24 cellular contexts compared by ENCODE assay signal in the genomic region with DNA sequence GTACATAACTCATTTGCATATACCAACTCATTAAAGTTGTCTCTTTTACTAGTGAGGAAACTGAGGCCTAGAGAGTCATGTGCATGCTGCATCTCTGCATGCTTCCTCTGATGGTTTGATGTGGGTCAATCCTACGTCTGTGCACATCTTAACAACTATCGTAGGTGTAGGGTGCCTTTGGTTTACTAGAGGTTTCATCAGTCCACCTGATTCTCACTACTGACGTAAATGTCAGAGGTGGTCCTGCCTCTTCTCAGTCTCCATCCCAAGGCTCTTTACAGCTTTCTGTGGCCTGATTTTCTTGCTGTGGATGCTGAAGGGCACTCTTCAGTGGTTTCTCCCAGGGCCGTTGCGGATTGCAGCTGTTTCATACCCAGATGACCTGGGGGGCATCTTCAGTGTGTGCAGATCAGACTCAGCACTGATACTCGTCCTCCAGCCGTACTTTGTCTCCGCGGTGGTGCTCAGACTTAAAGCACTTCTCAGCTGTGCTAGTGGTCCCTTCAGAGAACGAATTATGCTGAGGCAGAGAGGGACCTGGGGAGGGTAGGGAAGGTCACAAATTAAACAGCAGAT.
DNase-seq lines count a peak whose midpoint lies in the region; ATAC-seq, FAIRE-seq and TF ChIP-seq lines count a peak whose summit lies in the region.
"Had no signal": no experiment of that assay in that cellular context is flagged by ENCODE, and none has a peak within 500 bp of the region (broad histone marks: within the 10 kb centered on the region; RNA-seq: fewer than 3 reads in every experiment).

No MANE protein-coding gene starts in this region.

- H4K20me1 ChIP-seq in K562 (replicated peaks; ENCODE audit: control insufficient read depth, insufficient read depth, low read length) = peaks cover 3% of the 10 kb centered on the region; the same call in 1 of the 2 replicates
- H4K20me1 ChIP-seq in H1 (replicated peaks in 1 of 2; ENCODE audit: control insufficient read depth in 1 of 2, insufficient read depth in 2 of 2, low read length in 2 of 2) = no peaks in the 10 kb centered on the region
- H4K20me1 ChIP-seq: BLaER1 treated with 17β-estradiol and CSF1 and Interleukin-3, amounts not matched to agents 10 nM and 100 nM had no signal

- no TSS peak for BruUV-seq in Caco-2 (replicated peaks; lab: Mats Ljungman, UMichigan)
- BruUV-seq in K562 (replicated peaks; lab: Mats Ljungman, UMichigan) = TSS peak; percentile 97

- no peaks in the 10 kb centered on the region for H3K23me2 ChIP-seq in H1 (ENCODE audit: low read depth, low read length)

- H3K4me1 Mint-ChIP-seq in Caco-2 (ENCODE audit: low read depth, unreplicated experiment) = peaks cover 13% of the 10 kb centered on the region
- H3K4me1 Mint-ChIP-seq: B cell had no signal

- H3K9me1 ChIP-seq in K562 (ENCODE audit: control insufficient read depth, insufficient read depth, low read length) = no peaks in the 10 kb centered on the region

- no peaks in the 10 kb centered on the region for H3K27me3 Mint-ChIP-seq in Caco-2 (ENCODE audit: insufficient read depth, unreplicated experiment)
- H3K27me3 Mint-ChIP-seq: B cell; CD4-positive, alpha-beta T cell had no signal

- no peak overlapping the region for H3K18ac ChIP-seq in H1 (ENCODE audit: extremely low read depth, low read length)

- no peak overlapping the region for H3K56ac ChIP-seq in H1 (replicated peaks; ENCODE audit: insufficient read length, low read depth, low read length)

- in situ Hi-C loops in K562 (cut with MboI) = no loop called here

- H3K79me1 ChIP-seq in H1 (ENCODE audit: low read depth, low read length) = no peaks in the 10 kb centered on the region

- H2BK12ac ChIP-seq in H1 (ENCODE audit: low read depth, low read length) = no peak overlapping the region

- no peak overlapping the region for H3K27ac ChIP-seq in K562 (ENCODE audit: extremely low read depth, low read depth, low read length)
- no peak overlapping the region for H3K27ac ChIP-seq in H1 (ENCODE audit: low read depth, low read length)
- H3K27ac ChIP-seq: 22Rv1; A549; BLaER1 treated with 17β-estradiol and CSF1 and Interleukin-3, amounts not matched to agents 10 nM and 100 nM; C4-2B had no signal

- intact Hi-C loops in Caco-2 (cut with micrococcal nuclease; ENCODE audit: unreplicated experiment) = no loop called here
- intact Hi-C loops in K562 (cut with micrococcal nuclease) = no loop called here

- peaks cover 7% of the 10 kb centered on the region; the same call in 1 of the 2 replicates for H3K9me3 ChIP-seq in Caco-2
- no peaks in the 10 kb centered on the region; the same call in 1 of the 2 replicates for H3K9me3 ChIP-seq in K562 (replicated peaks; ENCODE audit: control insufficient read depth, insufficient read depth, low read depth, low read length)
- H3K9me3 ChIP-seq in H1 (ENCODE audit: insufficient read depth in 2 of 2, low read depth in 1 of 2, low read length in 1 of 2) = no peaks in the 10 kb centered on the region
- H3K9me3 ChIP-seq: A549 had no signal

- H2AFZ ChIP-seq in K562 (ENCODE audit: low read depth, low read length) = no peak overlapping the region
- H2AFZ ChIP-seq in H1 (ENCODE audit: low read length) = no peak overlapping the region

- 1% methylated on average over 10 of the region's 10 CpGs for WGBS in K562 (ENCODE audit: insufficient coverage, low coverage, missing lambda C conversion rate)
- 92% methylated on average over 10 of the region's 10 CpGs; no CpG with 5 or more reads in 1 of the 2 experiments for WGBS in H1 (ENCODE audit: extremely low coverage in 1 of 2, insufficient coverage in 1 of 2, insufficient read length in 1 of 2, insufficient replicate concordance in 2 of 2, low coverage in 1 of 2, low lambda C conversion rate in 2 of 2, missing lambda C conversion rate in 1 of 2), 2 experiments

- TF ChIP-seq RAD21 in K562 (CRISPR knock-in tag; conservative IDR thresholded peaks at IDR 0.05 in 1 of 2, IDR thresholded peaks at IDR 0.05 in 1 of 2) = no peak
- TF ChIP-seq RAD21 in H1 (IDR thresholded peaks at IDR 0.05 in 1 of 2, conservative IDR thresholded peaks at IDR 0.05 in 1 of 2; ENCODE audit: low read depth in 2 of 2, low read length in 2 of 2) = no peak

- H3K4me3 ChIP-seq in Caco-2 (ENCODE audit: low read depth, low read length) (no peak overlapping the region), K562 (no peak overlapping the region), H1 (ENCODE audit: extremely low read depth in 1 of 4, insufficient read depth in 2 of 4, low read depth in 3 of 4, low read length in 4 of 4) (no peak overlapping the region)
- H3K4me3 ChIP-seq: A549; BLaER1 treated with 17β-estradiol and CSF1 and Interleukin-3, amounts not matched to agents 10 nM and 100 nM; GM12878 had no signal

- H3K4me1 ChIP-seq in Caco-2 = peaks cover 15% of the 10 kb centered on the region
- no peaks in the 10 kb centered on the region for H3K4me1 ChIP-seq in K562 (replicated peaks in 1 of 2; ENCODE audit: control insufficient read depth in 2 of 2, insufficient read depth in 2 of 2, low read length in 2 of 2)
- H3K4me1 ChIP-seq in H1 (replicated peaks in 1 of 4; ENCODE audit: control insufficient read depth in 3 of 4, insufficient read depth in 4 of 4, low read length in 3 of 4) = no peaks in the 10 kb centered on the region
- H3K4me1 ChIP-seq: BLaER1 treated with 17β-estradiol and CSF1 and Interleukin-3, amounts not matched to agents 10 nM and 100 nM had no signal

- CTCF ChIA-PET in Caco-2 (lab: Charles Lee) (no interaction called here), K562 (lab: Yijun Ruan, JAX; ENCODE audit: low intra/inter-chr PET ratio) (no interaction called here), H1 (lab: Charles Lee; ENCODE audit: partially characterized antibody) (interaction anchor here (0.5 kb wide), 1 partner anchor 203 kb away, joined by 3 read pairs; no protein-coding TSS in a partner anchor)

- H3K27ac Mint-ChIP-seq in Caco-2 (ENCODE audit: unreplicated experiment) = peak overlapping the region; percentile 58
- H3K27ac Mint-ChIP-seq: B cell; CD4-positive, alpha-beta T cell; CD8-positive, alpha-beta T cell had no signal

- POLR2A ChIA-PET in Caco-2 (lab: Charles Lee) = no interaction called here
- POLR2A ChIA-PET in K562 (lab: Yijun Ruan, JAX) = no interaction called here
- POLR2A ChIA-PET in H1 (lab: Charles Lee; ENCODE audit: partially characterized antibody) = interaction anchor here (1.4 kb wide), 1 partner anchor 11 kb away, joined by 3 read pairs; no protein-coding TSS in a partner anchor

- H3K9ac ChIP-seq in K562 (ENCODE audit: insufficient read depth in 1 of 2, low read depth in 2 of 2, low read length in 2 of 2) (no peak overlapping the region), H1 (replicated peaks in 1 of 4; ENCODE audit: extremely low read depth in 1 of 4, low read depth in 3 of 4, low read length in 3 of 4) (no peak overlapping the region)
- H3K9ac ChIP-seq: BLaER1 treated with 17β-estradiol and CSF1 and Interleukin-3, amounts not matched to agents 10 nM and 100 nM had no signal

- TF ChIP-seq CTCF in Caco-2 (IDR thresholded peaks at IDR 0.05; ENCODE audit: insufficient read depth in 1 of 2, low read depth in 1 of 2, low read length in 1 of 2, severe bottlenecking in 1 of 2, unreplicated experiment in 1 of 2) (no peak), K562 (IDR thresholded peaks at IDR 0.05 in 2 of 3, conservative IDR thresholded peaks at IDR 0.05 in 1 of 3; ENCODE audit: insufficient read depth in 2 of 3, low read depth in 1 of 3, low read length in 3 of 3) (no peak), H1 (IDR thresholded peaks at IDR 0.05; ENCODE audit: control extremely low read depth in 1 of 3, insufficient read depth in 1 of 3, low read depth in 1 of 3, low read length in 3 of 3) (no peak)

- DNase-seq in Caco-2 = no peak
- DNase-seq in K562 (ENCODE audit: extremely low read depth in 1 of 4, low spot score in 3 of 4) = peak in 1 of 4 experiments; percentile 25
- no peak for DNase-seq in H1 (ENCODE audit: low read depth in 1 of 2, low spot score in 2 of 2)
- no peak for DNase-seq in stimulated activated naive CD4-positive, alpha-beta T cell treated with Interleukin-2 at 50 U/mL for 16 hours (lab: John Stamatoyannopoulos, UW)
- no peak for DNase-seq in urothelium cell line (ENCODE audit: low spot score)
- DNase-seq: AML-193; CD4-positive, alpha-beta T cell; CD8-positive, alpha-beta T cell; DMS 273 treated with DMSO at 0.1 percent for 48 hours; DMS153; DMS53; DMS79; DND-41; EL; GDM1 had no signal

- H4K5ac ChIP-seq in H1 (ENCODE audit: insufficient read length, low read depth, low read length) = no peak overlapping the region

- no peak overlapping the region for H3K14ac ChIP-seq in H1 (ENCODE audit: insufficient read length)

- H3K27me3 ChIP-seq in Caco-2 (replicated peaks; ENCODE audit: control insufficient read depth, insufficient read depth, low read length) (no peaks in the 10 kb centered on the region), K562 (ENCODE audit: control insufficient read depth in 2 of 2, insufficient read depth in 2 of 2, low read length in 2 of 2) (peaks cover 65 to 90% of the 10 kb centered on the region in 2 experiments), H1 (replicated peaks in 1 of 4; ENCODE audit: control insufficient read depth in 3 of 4, extremely low read depth in 1 of 4, insufficient read depth in 3 of 4, low read length in 3 of 4) (no peaks in the 10 kb centered on the region; a peak in 1 of 7 replicates)
- H3K27me3 ChIP-seq: BLaER1 treated with 17β-estradiol and CSF1 and Interleukin-3, amounts not matched to agents 10 nM and 100 nM had no signal

- H3K4me2 ChIP-seq in K562 (ENCODE audit: insufficient read depth, low read length) (no peak overlapping the region), H1 (ENCODE audit: insufficient read depth in 1 of 2, low read depth in 2 of 2, low read length in 2 of 2) (no peak overlapping the region)
- H3K4me2 ChIP-seq: A549; BLaER1 treated with 17β-estradiol and CSF1 and Interleukin-3, amounts not matched to agents 10 nM and 100 nM had no signal

- H2BK15ac ChIP-seq in H1 (ENCODE audit: low read length) = no peak overlapping the region

- FAIRE-seq in K562 (lab: Jason Lieb, UNC) = no peak
- FAIRE-seq in H1 (lab: Jason Lieb, UNC) = no peak
- FAIRE-seq in urothelium cell line (lab: Jason Lieb, UNC) = no peak
- FAIRE-seq: A549, GM12878, GM12892, GM18507 had no signal

- H3K79me2 ChIP-seq in K562 (ENCODE audit: control insufficient read depth, insufficient read depth, low read length) (no peaks in the 10 kb centered on the region), H1 (ENCODE audit: control insufficient read depth in 1 of 2, insufficient read depth in 2 of 2, low read length in 2 of 2) (no peaks in the 10 kb centered on the region)

- no peak overlapping the region for H4K8ac ChIP-seq in H1 (ENCODE audit: extremely low read depth, insufficient read depth, low read length)

- ATAC-seq in K562 (peak; percentile 80), GM19452 (IDR thresholded peaks at IDR 0.05; ENCODE audit: unreplicated experiment) (no peak)
- ATAC-seq: A549; CD8-positive, alpha-beta T cell; GM12878 had no signal

- no peak overlapping the region for H4K91ac ChIP-seq in H1 (replicated peaks; ENCODE audit: insufficient read length, low read length)

- TF ChIP-seq EP300 in K562 (IDR thresholded peaks at IDR 0.05; ENCODE audit: low read length) (no peak), H1 (IDR thresholded peaks at IDR 0.05; ENCODE audit: borderline replicate concordance in 1 of 2, low read depth in 2 of 2, low read length in 2 of 2) (no peak)

- H3K36me3 ChIP-seq in Caco-2 (ENCODE audit: control insufficient read depth, insufficient read depth, low read length) (no peaks in the 10 kb centered on the region), K562 (ENCODE audit: control insufficient read depth, insufficient read depth, low read length) (no peaks in the 10 kb centered on the region), H1 (ENCODE audit: control insufficient read depth in 2 of 4, insufficient read depth in 4 of 4, low read length in 3 of 4) (no peaks in the 10 kb centered on the region)
- H3K36me3 ChIP-seq: BLaER1 treated with 17β-estradiol and CSF1 and Interleukin-3, amounts not matched to agents 10 nM and 100 nM had no signal

- H3K23ac ChIP-seq in H1 (ENCODE audit: insufficient read length) = no peak overlapping the region

- H2BK5ac ChIP-seq in H1 (ENCODE audit: low read depth, low read length) = no peak overlapping the region

- peak; percentile 80 for TF ChIP-seq POLR2A in K562 (conservative IDR thresholded peaks at IDR 0.05)
- no peak for TF ChIP-seq POLR2A in H1 (IDR thresholded peaks at IDR 0.05; ENCODE audit: control extremely low read depth in 1 of 2, low read depth in 2 of 2, low read length in 2 of 2)

- no peak overlapping the region for H2BK20ac ChIP-seq in H1 (ENCODE audit: low read length)

- no peak overlapping the region for H2BK120ac ChIP-seq in H1 (replicated peaks; ENCODE audit: low read depth, low read length)

- no peaks in the 10 kb centered on the region for H3K9me3 Mint-ChIP-seq in Caco-2 (ENCODE audit: unreplicated experiment)
- H3K9me3 Mint-ChIP-seq: CD4-positive, alpha-beta T cell; CD8-positive, alpha-beta T cell had no signal

- no peak overlapping the region for H2AK5ac ChIP-seq in H1 (ENCODE audit: low read depth, low read length)

- no peak overlapping the region for H3K4me3 Mint-ChIP-seq in Caco-2 (ENCODE audit: unreplicated experiment)
- H3K4me3 Mint-ChIP-seq: B cell; CD4-positive, alpha-beta T cell; CD8-positive, alpha-beta T cell had no signal

- H3K4ac ChIP-seq in H1 (replicated peaks; ENCODE audit: insufficient read length, low read depth, low read length) = no peak overlapping the region

- no peaks in the 10 kb centered on the region for H3K36me3 Mint-ChIP-seq in Caco-2 (ENCODE audit: insufficient read depth, unreplicated experiment)
- H3K36me3 Mint-ChIP-seq: CD8-positive, alpha-beta T cell had no signal
